ENCODE assay signal across 14 cellular contexts in genomic region chr3:119508172-119508845, GRCh38. TPM values are rescaled to one million over a fixed set of nuclear protein-coding genes. Genes with fewer than 3 reads are reported as not detected.
DNase-seq lines count a peak whose midpoint lies in the region; ATAC-seq lines count a peak whose summit lies in the region.
"Had no signal": no experiment of that assay in that cellular context is flagged by ENCODE, and none has a peak within 500 bp of the region (broad histone marks: within the 10 kb centered on the region; RNA-seq: fewer than 3 reads in every experiment).

No MANE protein-coding gene starts in this region.

- H3K27ac ChIP-seq in CD4-positive, alpha-beta memory T cell (ENCODE audit: low read depth, low read length), result no peak overlapping the region
- H3K27ac ChIP-seq: C4-2B had no signal

- intact Hi-C loops in CD4-positive, alpha-beta memory T cell (cut with micrococcal nuclease), result no loop called here

- POLR2A ChIA-PET in CD4-positive, alpha-beta memory T cell (lab: Charles Lee; ENCODE audit: partially characterized antibody), result interaction anchor here (1.2 to 2.1 kb wide), 2 partner anchors 10 to 45 kb away, joined by 5 to 10 read pairs; partner anchors contain the start of genes TIMMDC1 and TMEM39A

- peaks cover 26% of the 10 kb centered on the region for H3K36me3 ChIP-seq in CD4-positive, alpha-beta memory T cell (ENCODE audit: insufficient read depth, low read length)

- H3K9me3 ChIP-seq in CD4-positive, alpha-beta memory T cell (ENCODE audit: control insufficient read depth in 1 of 2, low read length in 2 of 2), result no peaks in the 10 kb centered on the region
- H3K9me3 ChIP-seq: gastroesophageal sphincter had no signal

- no peaks in the 10 kb centered on the region for H3K27me3 Mint-ChIP-seq in CD4-positive, alpha-beta memory T cell

- ATAC-seq in GM18867 (IDR thresholded peaks at IDR 0.05; ENCODE audit: unreplicated experiment) (peak; percentile 84), HG02981 (IDR thresholded peaks at IDR 0.05; ENCODE audit: unreplicated experiment) (peak; percentile 47)
- ATAC-seq: gastroesophageal sphincter had no signal

- no peaks in the 10 kb centered on the region for H3K27me3 ChIP-seq in CD4-positive, alpha-beta memory T cell (ENCODE audit: insufficient read depth, low read length)
- H3K27me3 ChIP-seq: gastroesophageal sphincter had no signal

- no peak overlapping the region for H3K4me3 ChIP-seq in CD4-positive, alpha-beta memory T cell (ENCODE audit: low read length in 2 of 2)
- H3K4me3 ChIP-seq: gastroesophageal sphincter, lung had no signal

- H3K27ac Mint-ChIP-seq in CD4-positive, alpha-beta memory T cell, result peak overlapping the region in 4 of 7 donors; percentile 24 to 80 (median 52)

- CTCF ChIA-PET in CD4-positive, alpha-beta memory T cell (lab: Charles Lee; ENCODE audit: partially characterized antibody), result interaction anchor here (1.4 kb wide), 1 partner anchor 9 kb away, joined by 3 read pairs; no protein-coding TSS in a partner anchor

- H3K9me3 Mint-ChIP-seq in CD4-positive, alpha-beta memory T cell, result no peaks in the 10 kb centered on the region

- peaks cover 29% of the 10 kb centered on the region for H3K4me1 ChIP-seq in CD4-positive, alpha-beta memory T cell (ENCODE audit: insufficient read depth, low read length)

- DNase-seq in CD4-positive, alpha-beta memory T cell, result no peak
- DNase-seq in activated T-cell treated with anti-CD3 and anti-CD28 coated beads, Interleukin-2, amount 50 U/mL, for 48 hours, result peak; percentile 25 to 28
- DNase-seq in NCI-H2029 (lab: John Stamatoyannopoulos, UW), result no peak
- no peak for DNase-seq in NCI-H524 treated with DMSO at 0.1 percent for 48 hours (lab: John Stamatoyannopoulos, UW)
- DNase-seq in NCI-H2107 treated with DMSO at 0.1 percent for 48 hours (lab: John Stamatoyannopoulos, UW; ENCODE audit: unreplicated experiment), result no peak
- no peak for DNase-seq in NCI-H2081 (lab: John Stamatoyannopoulos, UW)
- DNase-seq: NCI-H1417 treated with DMSO at 0.1 percent for 48 hours, retina had no signal

- peaks cover 52 to 56% of the 10 kb centered on the region in 2 donors for H3K36me3 Mint-ChIP-seq in CD4-positive, alpha-beta memory T cell

- peaks cover 21 to 31% (median 27%) of the 10 kb centered on the region in 4 donors for H3K4me1 Mint-ChIP-seq in CD4-positive, alpha-beta memory T cell

- peak overlapping the region in 1 of 8 donors; percentile 60 for H3K4me3 Mint-ChIP-seq in CD4-positive, alpha-beta memory T cell

RNA-seq across cellular contexts. Expression of gene TIMMDC1, which starts 10.0 kb away (rescaled TPM):
- total RNA-seq in CD4-positive, alpha-beta memory T cell, result 10 to 100 TPM; 72.3 to 80.9 TPM
- polyA plus RNA-seq in CD4-positive, alpha-beta memory T cell, result 10 to 100 TPM; 72.2 to 75.2 TPM

RNA-seq across cellular contexts. Expression of gene POGLUT1, which starts 39.5 kb away (rescaled TPM):
- total RNA-seq in CD4-positive, alpha-beta memory T cell, result 10 to 100 TPM; 39.5 to 40.2 TPM
- polyA plus RNA-seq in CD4-positive, alpha-beta memory T cell, result 10 to 100 TPM; 37.6 to 51.1 TPM

RNA-seq across cellular contexts. Expression of gene TMEM39A, which starts 44.9 kb away (rescaled TPM):
- 10 to 100 TPM; 46.1 to 47.4 TPM for total RNA-seq in CD4-positive, alpha-beta memory T cell
- 10 to 100 TPM in 1 of 2 donors, 1 to 10 TPM in 1; 9.2 to 18.6 TPM for polyA plus RNA-seq in CD4-positive, alpha-beta memory T cell

RNA-seq across cellular contexts. Expression of gene CD80, which starts 51.1 kb away (rescaled TPM):
- under 1 TPM; 0.42 to 0.44 TPM for total RNA-seq in CD4-positive, alpha-beta memory T cell
- 1 to 10 TPM in 1 of 2 donors, not detected in 1; 1.6 TPM for polyA plus RNA-seq in CD4-positive, alpha-beta memory T cell
- total RNA-seq: chondrocyte had no signal

Comparison
In these comparisons a context has a peak if more than half of its experiments do, and no peak if none do; other contexts are left out.
1. DNase-seq: peak in activated T-cell treated with anti-CD3 and anti-CD28 coated beads, Interleukin-2, amount 50 U/mL, for 48 hours (2 of 2); none in CD4-positive, alpha-beta memory T cell (0 of 5), NCI-H2029 (single experiment), NCI-H524 treated with DMSO at 0.1 percent for 48 hours (single experiment), NCI-H2107 treated with DMSO at 0.1 percent for 48 hours (single experiment) and NCI-H2081 (0 of 2).